19 cellular contexts compared by ENCODE assay signal in genomic region chr17:49597438-49597837, GRCh38. TPM values are rescaled to one million over a fixed set of nuclear protein-coding genes. Genes with fewer than 3 reads are reported as not detected.
DNase-seq lines count a peak whose midpoint lies in the region; ATAC-seq and TF ChIP-seq lines count a peak whose summit lies in the region.
"Had no signal": no experiment of that assay in that cellular context is flagged by ENCODE, and none has a peak within 500 bp of the region (broad histone marks: within the 10 kb centered on the region; RNA-seq: fewer than 3 reads in every experiment).

No MANE protein-coding gene starts in this region.

- TF ChIP-seq EP300 in sigmoid colon (IDR thresholded peaks at IDR 0.05), result no peak

- H3K4me1 ChIP-seq in heart right ventricle (peaks cover 0 to 46% (median 15%) of the 10 kb centered on the region in 9 donors), sigmoid colon (peaks cover 0 to 32% (median 13%) of the 10 kb centered on the region in 4 donors), upper lobe of right lung (peaks cover 15% of the 10 kb centered on the region)

- TF ChIP-seq CTCF in heart right ventricle (IDR thresholded peaks at IDR 0.05) (no peak), dorsolateral prefrontal cortex (IDR thresholded peaks at IDR 0.05 in 54 of 56, conservative IDR thresholded peaks at IDR 0.05 in 2 of 56; ENCODE audit: low read depth in 1 of 56, partially characterized antibody in 56 of 56) (no peak), sigmoid colon (IDR thresholded peaks at IDR 0.05) (no peak), upper lobe of right lung (IDR thresholded peaks at IDR 0.05) (no peak), GM20000 (IDR thresholded peaks at IDR 0.05; ENCODE audit: extremely low read depth, missing control alignments) (no peak)

- ATAC-seq in heart right ventricle, result no peak
- no peak for ATAC-seq in left ventricle myocardium superior
- no peak for ATAC-seq in upper lobe of right lung
- ATAC-seq: GM23338, HCT116 had no signal

- H3K27ac ChIP-seq in heart right ventricle (peak overlapping the region in 6 of 10 donors; percentile 40 to 75 (median 56)), dorsolateral prefrontal cortex (peak overlapping the region in 42 of 59 donors; percentile 3 to 76 (median 43)), sigmoid colon (peak overlapping the region in 3 of 4 donors; percentile 46 to 62 (median 53)), upper lobe of right lung (peak overlapping the region; percentile 25)

- peak overlapping the region in 1 of 10 donors; percentile 17 for H3K4me3 ChIP-seq in heart right ventricle
- H3K4me3 ChIP-seq in dorsolateral prefrontal cortex, result no peak overlapping the region
- no peak overlapping the region for H3K4me3 ChIP-seq in sigmoid colon
- H3K4me3 ChIP-seq in upper lobe of right lung, result no peak overlapping the region
- H3K4me3 ChIP-seq: GM23338 had no signal

- WGBS in heart right ventricle, 2 donors, result 78 to 83% methylated on average over 4 of the region's 4 CpGs
- WGBS in sigmoid colon, 2 donors, result 89 to 93% methylated on average over 4 of the region's 4 CpGs

- intact Hi-C loops in heart right ventricle (cut with DNase I), result no loop called here
- intact Hi-C loops in left ventricle myocardium superior (cut with micrococcal nuclease), result no loop called here
- intact Hi-C loops in dorsolateral prefrontal cortex (cut with DNase I), result no loop called here
- intact Hi-C loops in sigmoid colon (cut with DNase I), result no loop called here
- intact Hi-C loops in upper lobe of right lung (cut with DNase I), result no loop called here

- no peak for TF ChIP-seq POLR2A in sigmoid colon (IDR thresholded peaks at IDR 0.05)

- H3K36me3 ChIP-seq in heart right ventricle (peaks cover 0 to 100% (median 42%) of the 10 kb centered on the region in 9 donors), sigmoid colon (peaks cover 21 to 100% (median 71%) of the 10 kb centered on the region in 4 donors), upper lobe of right lung (peaks cover 88% of the 10 kb centered on the region)

- no peak for DNase-seq in heart right ventricle
- no peak for DNase-seq in left ventricle myocardium superior
- DNase-seq in dorsolateral prefrontal cortex, result no peak
- DNase-seq in sigmoid colon, result no peak
- DNase-seq in upper lobe of right lung, result no peak
- no peak for DNase-seq in NCI-H1436 treated with DMSO at 0.1 percent for 48 hours (lab: John Stamatoyannopoulos, UW)
- no peak for DNase-seq in SW480 (ENCODE audit: low spot score)
- DNase-seq in GM20000 (ENCODE audit: low spot score), result no peak
- DNase-seq: DND-41, KG1, NCI-H1092, NCI-H187 treated with DMSO at 0.1 percent for 48 hours, NCI-H446, NCI-H748 treated with DMSO at 0.1 percent for 48 hours, OCI-M1, SHP77 treated with DMSO at 0.1 percent for 48 hours had no signal

- H3K27me3 ChIP-seq in heart right ventricle, result no peaks in the 10 kb centered on the region
- no peaks in the 10 kb centered on the region for H3K27me3 ChIP-seq in dorsolateral prefrontal cortex
- H3K27me3 ChIP-seq in sigmoid colon, result no peaks in the 10 kb centered on the region
- H3K27me3 ChIP-seq in upper lobe of right lung, result no peaks in the 10 kb centered on the region

- H3K9me3 ChIP-seq in heart right ventricle, result no peaks in the 10 kb centered on the region
- no peaks in the 10 kb centered on the region for H3K9me3 ChIP-seq in sigmoid colon
- no peaks in the 10 kb centered on the region for H3K9me3 ChIP-seq in upper lobe of right lung

RNA-seq across cellular contexts. Expression of gene NXPH3, which starts 21.8 kb away (rescaled TPM):
- total RNA-seq in heart right ventricle, result 1 to 10 TPM; 2.2 to 4.4 (median 3.2) TPM
- 1 to 10 TPM; 2.3 to 5.9 TPM for polyA plus RNA-seq in heart right ventricle
- total RNA-seq in left ventricle myocardium superior, result 3.4 TPM
- total RNA-seq in dorsolateral prefrontal cortex, result 10 to 100 TPM in 117 of 120 experiments, 1 to 10 TPM in 3; 8.9 to 36.3 (median 18.6) TPM
- total RNA-seq in sigmoid colon, result 10 to 100 TPM; 20.2 to 32.6 (median 21.9) TPM
- polyA plus RNA-seq in sigmoid colon, result 1 to 10 TPM in 2 of 3 donors, under 1 TPM in 1; 0.23 to 2.4 (median 2.1) TPM
- total RNA-seq in upper lobe of right lung, result 6.3 TPM
- total RNA-seq: RPMI7951 had no signal
